1 cellular context compared by ENCODE assay signal in the genomic region with DNA sequence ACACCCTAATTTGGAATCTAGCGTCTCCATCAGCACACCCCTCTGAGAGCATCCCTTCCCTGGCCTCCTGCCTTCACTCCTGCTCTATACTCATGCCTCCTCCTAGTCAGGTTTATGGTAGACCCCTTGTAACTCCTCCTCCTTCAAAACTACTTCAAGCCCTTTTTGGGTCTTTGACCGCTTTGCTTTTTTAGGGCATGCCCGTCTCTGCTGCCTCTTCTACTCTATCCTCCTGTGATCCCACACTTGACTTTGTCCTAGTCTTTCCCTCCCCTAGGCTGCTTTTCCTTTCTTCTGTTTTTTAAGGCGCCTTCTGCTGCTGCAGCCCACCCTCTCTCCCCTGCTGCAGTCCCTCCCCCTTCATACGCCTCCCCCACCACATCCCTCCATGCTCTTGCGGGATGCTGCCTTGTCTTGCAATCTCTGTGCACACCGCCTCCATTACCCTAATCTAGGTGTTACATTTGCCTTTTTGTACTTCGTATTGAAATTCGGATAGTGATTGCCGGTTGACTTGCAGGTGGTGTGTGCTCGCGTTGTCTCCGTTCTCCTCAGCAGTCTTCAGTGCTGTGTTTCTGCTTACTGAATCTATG.
TF ChIP-seq lines count a peak whose summit lies in the region.

No MANE protein-coding gene starts in this region.

TF ChIP-seq in IMR-90, 13 proteins besides CTCF, POLR2A, EP300 and RAD21 (continued from another document):
- TF ChIP-seq, protein P1, sequence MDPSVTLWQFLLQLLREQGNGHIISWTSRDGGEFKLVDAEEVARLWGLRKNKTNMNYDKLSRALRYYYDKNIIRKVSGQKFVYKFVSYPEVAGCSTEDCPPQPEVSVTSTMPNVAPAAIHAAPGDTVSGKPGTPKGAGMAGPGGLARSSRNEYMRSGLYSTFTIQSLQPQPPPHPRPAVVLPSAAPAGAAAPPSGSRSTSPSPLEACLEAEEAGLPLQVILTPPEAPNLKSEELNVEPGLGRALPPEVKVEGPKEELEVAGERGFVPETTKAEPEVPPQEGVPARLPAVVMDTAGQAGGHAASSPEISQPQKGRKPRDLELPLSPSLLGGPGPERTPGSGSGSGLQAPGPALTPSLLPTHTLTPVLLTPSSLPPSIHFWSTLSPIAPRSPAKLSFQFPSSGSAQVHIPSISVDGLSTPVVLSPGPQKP (IDR thresholded peaks at IDR 0.05; ENCODE audit: borderline replicate concordance, low read depth, low read length), result no peak
- TF ChIP-seq BHLHE40 (IDR thresholded peaks at IDR 0.05; ENCODE audit: low read depth, low read length), result no peak
- TF ChIP-seq MAZ (IDR thresholded peaks at IDR 0.05; ENCODE audit: borderline replicate concordance, low read depth, low read length), result no peak
- no peak for TF ChIP-seq SMC3 (IDR thresholded peaks at IDR 0.05; ENCODE audit: low read depth, low read length)
- TF ChIP-seq, protein P2, sequence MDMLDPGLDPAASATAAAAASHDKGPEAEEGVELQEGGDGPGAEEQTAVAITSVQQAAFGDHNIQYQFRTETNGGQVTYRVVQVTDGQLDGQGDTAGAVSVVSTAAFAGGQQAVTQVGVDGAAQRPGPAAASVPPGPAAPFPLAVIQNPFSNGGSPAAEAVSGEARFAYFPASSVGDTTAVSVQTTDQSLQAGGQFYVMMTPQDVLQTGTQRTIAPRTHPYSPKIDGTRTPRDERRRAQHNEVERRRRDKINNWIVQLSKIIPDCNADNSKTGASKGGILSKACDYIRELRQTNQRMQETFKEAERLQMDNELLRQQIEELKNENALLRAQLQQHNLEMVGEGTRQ (IDR thresholded peaks at IDR 0.05; ENCODE audit: low read depth, low read length), result no peak
- TF ChIP-seq FOS (IDR thresholded peaks at IDR 0.05; ENCODE audit: low read depth, low read length), result no peak
- TF ChIP-seq CHD1 (IDR thresholded peaks at IDR 0.05; ENCODE audit: low read depth, low read length), result no peak
- no peak for TF ChIP-seq MAFK (IDR thresholded peaks at IDR 0.05; ENCODE audit: low read depth, low read length)
- TF ChIP-seq RFX5 (IDR thresholded peaks at IDR 0.05; ENCODE audit: low read depth, low read length), result no peak
- TF ChIP-seq CEBPB (IDR thresholded peaks at IDR 0.05; ENCODE audit: low read depth, low read length), result no peak
